Comparison of ENCODE assay signal across 23 cellular contexts in the genomic region with DNA sequence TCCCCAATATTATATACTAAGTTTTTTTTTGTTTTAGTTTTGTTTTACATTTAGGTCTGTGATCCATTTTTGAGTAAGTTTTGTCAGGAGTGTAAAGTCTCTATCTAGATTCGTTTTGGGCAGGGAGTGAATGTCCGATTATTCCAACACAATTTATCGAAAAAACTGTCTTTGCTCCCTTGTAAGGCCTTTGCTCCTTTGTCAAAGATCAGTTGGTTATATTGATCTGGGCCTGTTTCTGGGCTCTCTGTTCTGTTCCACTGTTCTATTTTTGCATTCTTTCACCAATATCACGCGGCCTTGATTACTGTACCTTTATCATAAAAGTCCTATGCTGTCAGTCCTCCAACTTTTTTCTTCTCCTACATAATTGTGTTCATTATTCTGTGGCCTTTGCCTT.
DNase-seq lines count a peak whose midpoint lies in the region; ATAC-seq and TF ChIP-seq lines count a peak whose summit lies in the region.
"Had no signal": no experiment of that assay in that cellular context is flagged by ENCODE, and none has a peak within 500 bp of the region (broad histone marks: within the 10 kb centered on the region; RNA-seq: fewer than 3 reads in every experiment).

No MANE protein-coding gene starts in this region.

- CTCF ChIA-PET in IMR-90 (lab: Yijun Ruan, JAX): no interaction called here

- TF ChIP-seq POLR2A in IMR-90 (IDR thresholded peaks at IDR 0.05; ENCODE audit: low read depth, low read length) (no peak), right lobe of liver (IDR thresholded peaks at IDR 0.05) (no peak)

- ATAC-seq in GM23338 (no peak), IMR-90 (ENCODE audit: low read depth) (no peak), right lobe of liver (peak; percentile 73 to 79 (median 76))
- ATAC-seq: GM12878 had no signal

- no peak overlapping the region for H2BK5ac ChIP-seq in IMR-90 (ENCODE audit: low read depth, low read length, poor library complexity, severe bottlenecking)

- H3F3A ChIP-seq in GM23338 (replicated peaks; ENCODE audit: low read depth): no peaks in the 10 kb centered on the region

- H3K4me2 ChIP-seq in GM23338: no peak overlapping the region
- no peak overlapping the region for H3K4me2 ChIP-seq in IMR-90 (ENCODE audit: low read depth, low read length)

- H3K9me3 Mint-ChIP-seq in GM23338: no peaks in the 10 kb centered on the region

- no peaks in the 10 kb centered on the region for H3K9me2 ChIP-seq in GM23338 (ENCODE audit: insufficient read depth)

- no peaks in the 10 kb centered on the region for H3K79me1 ChIP-seq in IMR-90 (ENCODE audit: low read depth in 1 of 2, low read length in 2 of 2)

- no CpG with 5 or more reads among the region's 5 CpGs for WGBS in IMR-90 (ENCODE audit: extremely low coverage in 2 of 2, insufficient read length in 1 of 2), 2 experiments
- WGBS in right lobe of liver (ENCODE audit: insufficient coverage, low coverage, low lambda C conversion rate, missing lambda C conversion rate): 33% methylated on average over 5 of the region's 5 CpGs

- no peak for TF ChIP-seq RAD21 in IMR-90 (IDR thresholded peaks at IDR 0.05; ENCODE audit: low read length)

- no peak overlapping the region for H4K91ac ChIP-seq in IMR-90 (ENCODE audit: insufficient read depth, low read depth, low read length)

- H3K4me1 ChIP-seq in GM23338 (ENCODE audit: insufficient read depth) (0 out of 2 replicates have a peak, but pooled peaks cover 6% of the 10 kb centered on the region), IMR-90 (ENCODE audit: control insufficient read depth, insufficient read depth, low read length) (no peaks in the 10 kb centered on the region), right lobe of liver (no peaks in the 10 kb centered on the region)
- H3K4me1 ChIP-seq: BE2C had no signal

- H3K18ac ChIP-seq in IMR-90 (ENCODE audit: low read depth, low read length): no peak overlapping the region

- no peak overlapping the region for H3K14ac ChIP-seq in IMR-90 (replicated peaks; ENCODE audit: low read depth, low read length)

- H3K56ac ChIP-seq in IMR-90 (ENCODE audit: extremely low read depth, insufficient read depth, low read length): no peak overlapping the region

- intact Hi-C loops in IMR-90 (cut with micrococcal nuclease): no loop called here
- intact Hi-C loops in right lobe of liver (cut with DNase I): no loop called here

- TF ChIP-seq CTCF in GM23338 (conservative IDR thresholded peaks at IDR 0.05; ENCODE audit: low read depth in 2 of 2) (no peak), IMR-90 (conservative IDR thresholded peaks at IDR 0.05; ENCODE audit: low read depth, low read length) (no peak), right lobe of liver (IDR thresholded peaks at IDR 0.05) (no peak)

- DNase-seq in GM23338 (ENCODE audit: low spot score) (no peak), IMR-90 (no peak), right lobe of liver (no peak), D341Med (ENCODE audit: low spot score) (no peak), DMS 273 (lab: John Stamatoyannopoulos, UW; ENCODE audit: unreplicated experiment) (no peak)
- DNase-seq: 8988T; ACHN; BE2C; C1 segment of cervical spinal cord; CD4-positive, alpha-beta memory T cell; CD4-positive, CD25-positive, alpha-beta regulatory T cell; CD8-positive, alpha-beta memory T cell; COR-L47; DMS 273 treated with DMSO at 0.1 percent for 48 hours; DMS153; DMS53; DMS79; DND-41; EL; GDM1 had no signal

- H3K27me3 ChIP-seq in GM23338 (ENCODE audit: insufficient read depth): no peaks in the 10 kb centered on the region
- H3K27me3 ChIP-seq in IMR-90 (ENCODE audit: control insufficient read depth, insufficient read depth, low read length): no peaks in the 10 kb centered on the region
- no peaks in the 10 kb centered on the region for H3K27me3 ChIP-seq in right lobe of liver
- H3K27me3 ChIP-seq: BE2C, BLaER1 had no signal

- H3K9me1 ChIP-seq in IMR-90 (ENCODE audit: insufficient read depth, low read length): no peaks in the 10 kb centered on the region

- H3K23ac ChIP-seq in IMR-90 (ENCODE audit: low read depth, low read length): no peak overlapping the region

- peaks cover 5% of the 10 kb centered on the region; the same call in 2 of the 3 replicates for H3K4me1 Mint-ChIP-seq in GM23338
- H3K4me1 Mint-ChIP-seq: CD14-positive monocyte; CD4-positive, alpha-beta memory T cell; CD8-positive, alpha-beta memory T cell had no signal

- no peak overlapping the region for H3K4me3 Mint-ChIP-seq in GM23338
- H3K4me3 Mint-ChIP-seq: CD14-positive monocyte; CD4-positive, alpha-beta memory T cell; CD4-positive, CD25-positive, alpha-beta regulatory T cell; CD8-positive, alpha-beta memory T cell had no signal

- TSS peak; percentile 10 for BruUV-seq in IMR-90 (replicated peaks; lab: Mats Ljungman, UMichigan)

- dilution Hi-C loops in IMR-90 (cut with HindIII; ENCODE audit: low sequenced_read_pairs, unreplicated experiment): no loop called here

- no peaks in the 10 kb centered on the region for H3K9me3 ChIP-seq in IMR-90 (ENCODE audit: control insufficient read depth, insufficient read depth, low read length)
- H3K9me3 ChIP-seq in right lobe of liver: no peaks in the 10 kb centered on the region
- H3K9me3 ChIP-seq: BE2C had no signal

- no peak overlapping the region for H3K9ac ChIP-seq in IMR-90 (ENCODE audit: low read depth, low read length)
- H3K9ac ChIP-seq: BLaER1 had no signal

- no peaks in the 10 kb centered on the region for H3K36me3 Mint-ChIP-seq in GM23338 (ENCODE audit: low read depth)
- H3K36me3 Mint-ChIP-seq: CD14-positive monocyte had no signal

- H4K8ac ChIP-seq in IMR-90 (ENCODE audit: low read depth in 2 of 2, low read length in 2 of 2): no peak overlapping the region

- no peak overlapping the region for H3K4ac ChIP-seq in IMR-90 (ENCODE audit: low read depth, low read length)

- H3K27ac Mint-ChIP-seq in GM23338: peak overlapping the region; percentile 38; the same call in 1 of the 2 replicates
- H3K27ac Mint-ChIP-seq: CD14-positive monocyte; CD4-positive, alpha-beta memory T cell; CD4-positive, CD25-positive, alpha-beta regulatory T cell; CD8-positive, alpha-beta memory T cell had no signal

- no peak overlapping the region for H2BK15ac ChIP-seq in IMR-90 (ENCODE audit: low read depth, low read length)

- no peak overlapping the region for H2AK5ac ChIP-seq in IMR-90 (ENCODE audit: low read depth, low read length)

- no peak overlapping the region for H2BK120ac ChIP-seq in IMR-90 (ENCODE audit: low read depth, low read length)

- no peaks in the 10 kb centered on the region for H3K27me3 Mint-ChIP-seq in GM23338 (ENCODE audit: insufficient read depth, low read depth, poor library complexity)
- H3K27me3 Mint-ChIP-seq: CD4-positive, alpha-beta memory T cell; CD4-positive, CD25-positive, alpha-beta regulatory T cell; CD8-positive, alpha-beta memory T cell had no signal

- in situ Hi-C loops in IMR-90 (cut with MboI; ENCODE audit: low sequenced_read_pairs): no loop called here

- H2AK9ac ChIP-seq in IMR-90 (replicated peaks; ENCODE audit: low read depth, low read length, poor library complexity): no peak overlapping the region

- H3K4me3 ChIP-seq in GM23338 (no peak overlapping the region), IMR-90 (ENCODE audit: insufficient read depth, low read depth, low read length) (no peak overlapping the region), right lobe of liver (no peak overlapping the region)
- H3K4me3 ChIP-seq: BLaER1, GM12878 had no signal

- H2AFZ ChIP-seq in GM23338 (no peak overlapping the region), IMR-90 (replicated peaks; ENCODE audit: low read length, poor library complexity) (no peak overlapping the region)

- H3K27ac ChIP-seq in GM23338 (ENCODE audit: low read depth) (no peak overlapping the region), IMR-90 (ENCODE audit: insufficient read depth, low read length) (no peak overlapping the region), right lobe of liver (peak overlapping the region in 1 of 3 donors; percentile 34)

- H2BK20ac ChIP-seq in IMR-90 (ENCODE audit: low read depth, low read length): no peak overlapping the region

- POLR2A ChIA-PET in IMR-90 (lab: Charles Lee; ENCODE audit: unreplicated experiment): no interaction called here

- H3K79me2 ChIP-seq in GM23338 (replicated peaks; ENCODE audit: insufficient read depth): no peaks in the 10 kb centered on the region

- no peaks in the 10 kb centered on the region for H4K20me1 ChIP-seq in GM23338 (replicated peaks; ENCODE audit: insufficient read depth)
- no peaks in the 10 kb centered on the region; the same call in 1 of the 2 replicates for H4K20me1 ChIP-seq in IMR-90 (ENCODE audit: insufficient read depth, low read length)
- H4K20me1 ChIP-seq: BLaER1 had no signal

- H3K36me3 ChIP-seq in GM23338 (ENCODE audit: insufficient read depth) (no peaks in the 10 kb centered on the region), IMR-90 (ENCODE audit: control insufficient read depth, insufficient read depth, low read length) (no peaks in the 10 kb centered on the region), right lobe of liver (no peaks in the 10 kb centered on the region)
- H3K36me3 ChIP-seq: BE2C had no signal

- no peak overlapping the region for H4K5ac ChIP-seq in IMR-90 (ENCODE audit: low read depth, low read length)

TF ChIP-seq in GM23338, 12 proteins besides CTCF, POLR2A, EP300 and RAD21 (continues in another document):
- TF ChIP-seq CREB1 (CRISPR knock-in tag; IDR thresholded peaks at IDR 0.05; ENCODE audit: low read depth): no peak
- TF ChIP-seq NANOG (IDR thresholded peaks at IDR 0.05; ENCODE audit: borderline replicate concordance): no peak
- no peak for TF ChIP-seq EZH2phosphoT487 (IDR thresholded peaks at IDR 0.05; ENCODE audit: unreplicated experiment)

TF ChIP-seq in IMR-90, 13 proteins besides CTCF, POLR2A, EP300 and RAD21:
- TF ChIP-seq ELK1 (IDR thresholded peaks at IDR 0.05; ENCODE audit: borderline replicate concordance, low read depth, low read length) (no peak), CHD1 (IDR thresholded peaks at IDR 0.05; ENCODE audit: low read depth, low read length) (no peak), RCOR1 (IDR thresholded peaks at IDR 0.05; ENCODE audit: insufficient replicate concordance, low read length) (no peak), MAZ (IDR thresholded peaks at IDR 0.05; ENCODE audit: borderline replicate concordance, low read depth, low read length) (no peak), BHLHE40 (IDR thresholded peaks at IDR 0.05; ENCODE audit: low read depth, low read length) (no peak), MXI1 (IDR thresholded peaks at IDR 0.05; ENCODE audit: borderline replicate concordance, low read depth, low read length) (no peak)

Comparison
In these comparisons a context has a peak if more than half of its experiments do, and no peak if none do; other contexts are left out.
1. ATAC-seq: peak in right lobe of liver (4 of 4); none in GM23338 (single experiment) and IMR-90 (single experiment).